1 cellular context compared by ENCODE assay signal in the genomic region with DNA sequence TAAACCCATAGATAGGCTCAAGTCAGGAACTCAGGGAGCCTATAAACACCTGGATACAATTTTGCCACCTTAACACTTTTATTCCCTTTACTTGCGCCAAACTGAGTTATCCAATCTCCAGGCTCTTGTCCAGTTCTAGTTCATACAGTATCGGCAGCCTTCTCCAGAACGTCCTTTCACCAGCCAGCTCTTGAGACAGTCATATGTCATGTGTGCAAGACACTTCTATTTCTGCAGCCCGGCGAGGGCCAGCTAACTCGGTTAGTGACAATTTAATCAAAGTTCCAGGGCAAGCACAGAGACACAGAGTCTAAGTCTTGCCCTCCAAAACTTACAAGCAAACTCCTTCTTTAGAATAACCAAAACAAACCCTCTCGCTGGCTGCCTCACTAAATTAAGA.
TF ChIP-seq lines count a peak whose summit lies in the region.

No MANE protein-coding gene starts in this region.

TF ChIP-seq in liver, 16 proteins besides CTCF, POLR2A, EP300 and RAD21 (continued from another document):
- TF ChIP-seq, protein P1, sequence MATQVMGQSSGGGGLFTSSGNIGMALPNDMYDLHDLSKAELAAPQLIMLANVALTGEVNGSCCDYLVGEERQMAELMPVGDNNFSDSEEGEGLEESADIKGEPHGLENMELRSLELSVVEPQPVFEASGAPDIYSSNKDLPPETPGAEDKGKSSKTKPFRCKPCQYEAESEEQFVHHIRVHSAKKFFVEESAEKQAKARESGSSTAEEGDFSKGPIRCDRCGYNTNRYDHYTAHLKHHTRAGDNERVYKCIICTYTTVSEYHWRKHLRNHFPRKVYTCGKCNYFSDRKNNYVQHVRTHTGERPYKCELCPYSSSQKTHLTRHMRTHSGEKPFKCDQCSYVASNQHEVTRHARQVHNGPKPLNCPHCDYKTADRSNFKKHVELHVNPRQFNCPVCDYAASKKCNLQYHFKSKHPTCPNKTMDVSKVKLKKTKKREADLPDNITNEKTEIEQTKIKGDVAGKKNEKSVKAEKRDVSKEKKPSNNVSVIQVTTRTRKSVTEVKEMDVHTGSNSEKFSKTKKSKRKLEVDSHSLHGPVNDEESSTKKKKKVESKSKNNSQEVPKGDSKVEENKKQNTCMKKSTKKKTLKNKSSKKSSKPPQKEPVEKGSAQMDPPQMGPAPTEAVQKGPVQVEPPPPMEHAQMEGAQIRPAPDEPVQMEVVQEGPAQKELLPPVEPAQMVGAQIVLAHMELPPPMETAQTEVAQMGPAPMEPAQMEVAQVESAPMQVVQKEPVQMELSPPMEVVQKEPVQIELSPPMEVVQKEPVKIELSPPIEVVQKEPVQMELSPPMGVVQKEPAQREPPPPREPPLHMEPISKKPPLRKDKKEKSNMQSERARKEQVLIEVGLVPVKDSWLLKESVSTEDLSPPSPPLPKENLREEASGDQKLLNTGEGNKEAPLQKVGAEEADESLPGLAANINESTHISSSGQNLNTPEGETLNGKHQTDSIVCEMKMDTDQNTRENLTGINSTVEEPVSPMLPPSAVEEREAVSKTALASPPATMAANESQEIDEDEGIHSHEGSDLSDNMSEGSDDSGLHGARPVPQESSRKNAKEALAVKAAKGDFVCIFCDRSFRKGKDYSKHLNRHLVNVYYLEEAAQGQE (IDR thresholded peaks at IDR 0.05): no peak
- TF ChIP-seq, protein P2, sequence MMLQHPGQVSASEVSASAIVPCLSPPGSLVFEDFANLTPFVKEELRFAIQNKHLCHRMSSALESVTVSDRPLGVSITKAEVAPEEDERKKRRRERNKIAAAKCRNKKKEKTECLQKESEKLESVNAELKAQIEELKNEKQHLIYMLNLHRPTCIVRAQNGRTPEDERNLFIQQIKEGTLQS (IDR thresholded peaks at IDR 0.05): no peak
- TF ChIP-seq RXRA (IDR thresholded peaks at IDR 0.05): no peak
- no peak for TF ChIP-seq NR2F2 (IDR thresholded peaks at IDR 0.05)
- TF ChIP-seq SP1 (IDR thresholded peaks at IDR 0.05): no peak
- TF ChIP-seq JUND (IDR thresholded peaks at IDR 0.05): no peak
- TF ChIP-seq, protein P3, sequence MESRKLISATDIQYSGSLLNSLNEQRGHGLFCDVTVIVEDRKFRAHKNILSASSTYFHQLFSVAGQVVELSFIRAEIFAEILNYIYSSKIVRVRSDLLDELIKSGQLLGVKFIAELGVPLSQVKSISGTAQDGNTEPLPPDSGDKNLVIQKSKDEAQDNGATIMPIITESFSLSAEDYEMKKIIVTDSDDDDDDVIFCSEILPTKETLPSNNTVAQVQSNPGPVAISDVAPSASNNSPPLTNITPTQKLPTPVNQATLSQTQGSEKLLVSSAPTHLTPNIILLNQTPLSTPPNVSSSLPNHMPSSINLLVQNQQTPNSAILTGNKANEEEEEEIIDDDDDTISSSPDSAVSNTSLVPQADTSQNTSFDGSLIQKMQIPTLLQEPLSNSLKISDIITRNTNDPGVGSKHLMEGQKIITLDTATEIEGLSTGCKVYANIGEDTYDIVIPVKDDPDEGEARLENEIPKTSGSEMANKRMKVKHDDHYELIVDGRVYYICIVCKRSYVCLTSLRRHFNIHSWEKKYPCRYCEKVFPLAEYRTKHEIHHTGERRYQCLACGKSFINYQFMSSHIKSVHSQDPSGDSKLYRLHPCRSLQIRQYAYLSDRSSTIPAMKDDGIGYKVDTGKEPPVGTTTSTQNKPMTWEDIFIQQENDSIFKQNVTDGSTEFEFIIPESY (IDR thresholded peaks at IDR 0.05): no peak
- no peak for TF ChIP-seq FOXA2 (IDR thresholded peaks at IDR 0.05)
